In the genomic region with DNA sequence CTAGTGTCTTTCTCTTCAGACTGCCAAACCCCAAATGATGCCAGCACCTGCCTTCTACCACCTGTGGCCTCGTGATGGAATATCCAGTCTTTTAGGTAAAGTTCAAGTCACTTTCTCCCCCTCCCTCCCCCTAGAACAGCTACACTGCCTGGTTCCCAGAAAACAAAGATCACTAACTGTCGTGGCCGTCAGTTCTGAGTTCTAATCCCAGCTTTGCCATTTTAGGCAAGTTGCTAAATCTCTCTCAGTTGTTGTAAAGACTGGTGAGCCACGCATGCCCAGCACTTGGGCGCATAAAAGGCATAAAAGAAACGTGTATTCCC, we compare ENCODE assay signal across 8 cellular contexts. TPM values are rescaled to one million over a fixed set of nuclear protein-coding genes. Genes with fewer than 3 reads are reported as not detected.
DNase-seq lines count a peak whose midpoint lies in the region; ATAC-seq and TF ChIP-seq lines count a peak whose summit lies in the region.

No MANE protein-coding gene starts in this region.

- H3K36me3 Mint-ChIP-seq in CD4-positive, CD25-positive, alpha-beta regulatory T cell: no peaks in the 10 kb centered on the region
- H3K36me3 Mint-ChIP-seq in dendritic cell treated with granulocyte-macrophage colony-stimulating factor and Interleukin-4, amounts not matched to agents 40 ng/mL and 50 ng/mL, for 4 days (ENCODE audit: low read depth): peaks cover 24% of the 10 kb centered on the region
- H3K36me3 Mint-ChIP-seq in neural progenitor cell: peaks cover 9% of the 10 kb centered on the region

- peak overlapping the region; percentile 91 for H3K4me2 ChIP-seq in MM.1S (ENCODE audit: low read depth, low read length)
- H3K4me2 ChIP-seq in neural progenitor cell: peak overlapping the region; percentile 48

- no peak for ATAC-seq in CD4-positive, CD25-positive, alpha-beta regulatory T cell (ENCODE audit: low read depth in 2 of 2)
- no peak for ATAC-seq in HG02623 (IDR thresholded peaks at IDR 0.05; ENCODE audit: unreplicated experiment)

- TF ChIP-seq CTCF in MM.1S (IDR thresholded peaks at IDR 0.05; ENCODE audit: low read length): no peak
- TF ChIP-seq CTCF in neural progenitor cell (IDR thresholded peaks at IDR 0.05): no peak

- H3K27me3 ChIP-seq in CD4-positive, CD25-positive, alpha-beta regulatory T cell (ENCODE audit: control insufficient read depth, insufficient read depth, low read length): no peaks in the 10 kb centered on the region
- H3K27me3 ChIP-seq in MM.1S (replicated peaks; ENCODE audit: insufficient read depth, low read length) (no peaks in the 10 kb centered on the region), neural progenitor cell (peaks cover 15% of the 10 kb centered on the region)

- intact Hi-C loops in dendritic cell treated with granulocyte-macrophage colony-stimulating factor and Interleukin-4, amounts not matched to agents 40 ng/mL and 50 ng/mL, for 4 days (cut with micrococcal nuclease): loop anchor here (1.0 to 5.0 kb wide), 5 partner anchors 38 to 152 kb away; a partner anchor contains a TSS

- H2AFZ ChIP-seq in MM.1S (ENCODE audit: low read length) (peak overlapping the region; percentile 47), neural progenitor cell (replicated peaks) (no peak overlapping the region)

- peak overlapping the region; percentile 98 to 100 (median 100) for H3K27ac Mint-ChIP-seq in CD4-positive, CD25-positive, alpha-beta regulatory T cell
- H3K27ac Mint-ChIP-seq in dendritic cell treated with granulocyte-macrophage colony-stimulating factor and Interleukin-4, amounts not matched to agents 40 ng/mL and 50 ng/mL, for 4 days: peak overlapping the region; percentile 97
- peak overlapping the region; percentile 51 for H3K27ac Mint-ChIP-seq in neural progenitor cell

- peak overlapping the region; percentile 80 for H3K4me3 ChIP-seq in CD4-positive, CD25-positive, alpha-beta regulatory T cell (ENCODE audit: low read depth, low read length)
- H3K4me3 ChIP-seq in MM.1S (ENCODE audit: low read length): peak overlapping the region; percentile 57
- peak overlapping the region; percentile 4 for H3K4me3 ChIP-seq in neural progenitor cell

- H3K9me3 Mint-ChIP-seq in CD4-positive, CD25-positive, alpha-beta regulatory T cell: peaks cover 0 to 1% (median 0%) of the 10 kb centered on the region in 7 donors
- no peaks in the 10 kb centered on the region for H3K9me3 Mint-ChIP-seq in dendritic cell treated with granulocyte-macrophage colony-stimulating factor and Interleukin-4, amounts not matched to agents 40 ng/mL and 50 ng/mL, for 4 days
- H3K9me3 Mint-ChIP-seq in neural progenitor cell: peaks cover 2% of the 10 kb centered on the region

- no peak for DNase-seq in CD4-positive, CD25-positive, alpha-beta regulatory T cell
- DNase-seq in MM.1S (no peak), neural progenitor cell (ENCODE audit: low spot score) (no peak), EL (no peak), NCI-H146 (lab: John Stamatoyannopoulos, UW) (no peak), DMS114 treated with DMSO at 0.1 percent for 48 hours (lab: John Stamatoyannopoulos, UW; ENCODE audit: unreplicated experiment) (no peak)

- no peaks in the 10 kb centered on the region for H3K27me3 Mint-ChIP-seq in CD4-positive, CD25-positive, alpha-beta regulatory T cell
- no peaks in the 10 kb centered on the region for H3K27me3 Mint-ChIP-seq in dendritic cell treated with granulocyte-macrophage colony-stimulating factor and Interleukin-4, amounts not matched to agents 40 ng/mL and 50 ng/mL, for 4 days
- peaks cover 9% of the 10 kb centered on the region for H3K27me3 Mint-ChIP-seq in neural progenitor cell (ENCODE audit: insufficient read depth, low read depth)

- H3K4me1 ChIP-seq in CD4-positive, CD25-positive, alpha-beta regulatory T cell (ENCODE audit: control insufficient read depth, insufficient read depth, low read length, poor library complexity, severe bottlenecking): peaks cover 52% of the 10 kb centered on the region
- H3K4me1 ChIP-seq in MM.1S (ENCODE audit: low read length) (peaks cover 18% of the 10 kb centered on the region), neural progenitor cell (peaks cover 29% of the 10 kb centered on the region)

- H3K36me3 ChIP-seq in CD4-positive, CD25-positive, alpha-beta regulatory T cell (ENCODE audit: control insufficient read depth, insufficient read depth, low read length): no peaks in the 10 kb centered on the region
- no peaks in the 10 kb centered on the region for H3K36me3 ChIP-seq in MM.1S (replicated peaks; ENCODE audit: insufficient read depth, low read length)
- no peaks in the 10 kb centered on the region for H3K36me3 ChIP-seq in neural progenitor cell

- peaks cover 19% of the 10 kb centered on the region for H3F3A ChIP-seq in MM.1S (ENCODE audit: insufficient read depth, low read length)
- H3F3A ChIP-seq in neural progenitor cell (ENCODE audit: low read depth): peaks cover 39% of the 10 kb centered on the region

- H3K9ac ChIP-seq in MM.1S (ENCODE audit: low read length): peak overlapping the region; percentile 74
- no peak overlapping the region for H3K9ac ChIP-seq in neural progenitor cell

- peak overlapping the region; percentile 96 for H3K27ac ChIP-seq in CD4-positive, CD25-positive, alpha-beta regulatory T cell (ENCODE audit: insufficient read depth, low read length, poor library complexity, severe bottlenecking)
- peak overlapping the region; percentile 96 for H3K27ac ChIP-seq in MM.1S (ENCODE audit: low read length)
- no peak overlapping the region for H3K27ac ChIP-seq in neural progenitor cell

- H3K79me2 ChIP-seq in MM.1S (ENCODE audit: low read length) (peaks cover 32% of the 10 kb centered on the region), neural progenitor cell (ENCODE audit: low read depth) (peaks cover 19% of the 10 kb centered on the region)

- no peaks in the 10 kb centered on the region for H3K9me2 ChIP-seq in MM.1S (replicated peaks; ENCODE audit: insufficient read depth, low read length)

- no peaks in the 10 kb centered on the region for H4K20me1 ChIP-seq in MM.1S (ENCODE audit: insufficient read depth, low read length)
- no peaks in the 10 kb centered on the region for H4K20me1 ChIP-seq in neural progenitor cell (ENCODE audit: low read depth)

- peaks cover 6 to 82% (median 43%) of the 10 kb centered on the region in 4 donors for H3K4me1 Mint-ChIP-seq in CD4-positive, CD25-positive, alpha-beta regulatory T cell
- peaks cover 70% of the 10 kb centered on the region for H3K4me1 Mint-ChIP-seq in dendritic cell treated with granulocyte-macrophage colony-stimulating factor and Interleukin-4, amounts not matched to agents 40 ng/mL and 50 ng/mL, for 4 days (ENCODE audit: low read depth)
- H3K4me1 Mint-ChIP-seq in neural progenitor cell: peaks cover 53% of the 10 kb centered on the region

- no peaks in the 10 kb centered on the region for H3K9me3 ChIP-seq in CD4-positive, CD25-positive, alpha-beta regulatory T cell (ENCODE audit: control insufficient read depth in 2 of 2, low read length in 2 of 2)
- H3K9me3 ChIP-seq in MM.1S (replicated peaks; ENCODE audit: insufficient read depth, low read length) (no peaks in the 10 kb centered on the region), neural progenitor cell (ENCODE audit: low read depth) (no peaks in the 10 kb centered on the region)

- H3K4me3 Mint-ChIP-seq in CD4-positive, CD25-positive, alpha-beta regulatory T cell: peak overlapping the region; percentile 97 to 99 (median 98)
- H3K4me3 Mint-ChIP-seq in dendritic cell treated with granulocyte-macrophage colony-stimulating factor and Interleukin-4, amounts not matched to agents 40 ng/mL and 50 ng/mL, for 4 days: peak overlapping the region; percentile 95
- peak overlapping the region; percentile 94 for H3K4me3 Mint-ChIP-seq in neural progenitor cell

RNA-seq across cellular contexts. Expression of a gene that starts 0.6 kb away (rescaled TPM):
- 45.6 TPM for total RNA-seq in CD4-positive, CD25-positive, alpha-beta regulatory T cell
- polyA plus RNA-seq in CD4-positive, CD25-positive, alpha-beta regulatory T cell: 100 to 1,000 TPM; 112 to 137 (median 126) TPM
- total RNA-seq in neural progenitor cell (ENCODE audit: low replicate concordance): 44.9 and 69.4 TPM in 2 replicates

RNA-seq across cellular contexts. Expression of a gene that starts 6.0 kb away (rescaled TPM):
- 178 TPM for total RNA-seq in CD4-positive, CD25-positive, alpha-beta regulatory T cell
- 10 to 100 TPM; 10.1 to 16.3 (median 13.1) TPM for polyA plus RNA-seq in CD4-positive, CD25-positive, alpha-beta regulatory T cell
- total RNA-seq in neural progenitor cell (ENCODE audit: low replicate concordance): 35.0 and 81.1 TPM in 2 replicates

RNA-seq across cellular contexts. Expression of a gene that starts 24.9 kb away (rescaled TPM):
- not detected for total RNA-seq in CD4-positive, CD25-positive, alpha-beta regulatory T cell
- polyA plus RNA-seq in CD4-positive, CD25-positive, alpha-beta regulatory T cell: under 1 TPM in 1 of 4 donors, not detected in 3; 0.03 TPM
- total RNA-seq in neural progenitor cell (ENCODE audit: low replicate concordance): 0.06 TPM in 1 of 2 replicates, not detected in the other

Comparison
In these comparisons a context has a peak if more than half of its experiments do, and no peak if none do; other contexts are left out.
1. H3K4me3 ChIP-seq: peak in every context shown above with its lines; median percentile 80 in CD4-positive, CD25-positive, alpha-beta regulatory T cell; 57 in MM.1S; 4 in neural progenitor cell.